Comparison of ENCODE assay signal across 24 cellular contexts in genomic region chr4:73405138-73405537, GRCh38. TPM values are rescaled to one million over a fixed set of nuclear protein-coding genes. Genes with fewer than 3 reads are reported as not detected.
DNase-seq lines count a peak whose midpoint lies in the region; ATAC-seq, FAIRE-seq and TF ChIP-seq lines count a peak whose summit lies in the region.
"Had no signal": no experiment of that assay in that cellular context is flagged by ENCODE, and none has a peak within 500 bp of the region (broad histone marks: within the 10 kb centered on the region; RNA-seq: fewer than 3 reads in every experiment).

No MANE protein-coding gene starts in this region.

- ATAC-seq in WTC11 = no peak
- peak; percentile 30 to 56 (median 44) for ATAC-seq in pancreas

- no peak for DNase-seq in WTC11 (ENCODE audit: low spot score)
- DNase-seq in pancreas = no peak
- DNase-seq in NCI-H1694 (lab: John Stamatoyannopoulos, UW) = no peak
- no peak for DNase-seq in SK-N-DZ (ENCODE audit: low spot score)
- no peak for DNase-seq in NCI-H2081 treated with DMSO at 0.1 percent for 48 hours (lab: John Stamatoyannopoulos, UW)
- DNase-seq: 8988T; ACHN; BE2C; C1 segment of cervical spinal cord; CD4-positive, alpha-beta memory T cell; CD4-positive, CD25-positive, alpha-beta regulatory T cell; CD8-positive, alpha-beta memory T cell; COR-L47; DMS79 treated with DMSO at 0.1 percent for 48 hours; GF-D8 had no signal

- H3K36me3 ChIP-seq in liver (ENCODE audit: control insufficient read depth in 4 of 4, insufficient read depth in 3 of 4, low read depth in 1 of 4, low read length in 3 of 4) (peaks cover 0 to 33% (median 12%) of the 10 kb centered on the region in 4 donors), pancreas (peaks cover 0 to 6% (median 2%) of the 10 kb centered on the region in 3 donors)
- H3K36me3 ChIP-seq: BE2C, BLaER1 had no signal

- H3K9me3 ChIP-seq in liver (ENCODE audit: control insufficient read depth in 4 of 4, low read length in 3 of 4) (no peaks in the 10 kb centered on the region), pancreas (no peaks in the 10 kb centered on the region)
- H3K9me3 ChIP-seq: BE2C, BLaER1 had no signal

- H3K27ac ChIP-seq in 22Rv1 (peak overlapping the region; percentile 71), liver (ENCODE audit: low read depth in 1 of 2, low read length in 2 of 2) (peak overlapping the region; percentile 7 to 82), pancreas (peak overlapping the region in 2 of 4 donors; percentile 24 to 55)
- H3K27ac ChIP-seq: BLaER1 had no signal

- H3K9me3 Mint-ChIP-seq in WTC11 = no peaks in the 10 kb centered on the region
- H3K9me3 Mint-ChIP-seq: CD8-positive, alpha-beta memory T cell had no signal

- H3K4me1 Mint-ChIP-seq in WTC11 = peaks cover 16% of the 10 kb centered on the region
- H3K4me1 Mint-ChIP-seq: CD14-positive monocyte; CD4-positive, alpha-beta memory T cell; CD4-positive, CD25-positive, alpha-beta regulatory T cell; CD8-positive, alpha-beta memory T cell had no signal

- POLR2A ChIA-PET in WTC11 (lab: Charles Lee) = no interaction called here

- no peak for FAIRE-seq in pancreas (lab: Jason Lieb, UNC)
- FAIRE-seq: G401.6, GM12891, GM19239 had no signal

- no peaks in the 10 kb centered on the region for H3K36me3 Mint-ChIP-seq in WTC11
- H3K36me3 Mint-ChIP-seq: CD14-positive monocyte; CD4-positive, alpha-beta memory T cell; CD4-positive, CD25-positive, alpha-beta regulatory T cell; CD8-positive, alpha-beta memory T cell had no signal

- no peak overlapping the region for H3K4me3 Mint-ChIP-seq in WTC11
- H3K4me3 Mint-ChIP-seq: CD14-positive monocyte; CD4-positive, alpha-beta memory T cell; CD4-positive, CD25-positive, alpha-beta regulatory T cell; CD8-positive, alpha-beta memory T cell had no signal

- no peaks in the 10 kb centered on the region for H3K27me3 Mint-ChIP-seq in WTC11 (ENCODE audit: low read depth)
- H3K27me3 Mint-ChIP-seq: CD4-positive, alpha-beta memory T cell; CD8-positive, alpha-beta memory T cell had no signal

- peak overlapping the region; percentile 70 to 85 (median 71) for H3K4me3 ChIP-seq in liver (ENCODE audit: low read depth in 1 of 3, low read length in 3 of 3)
- peak overlapping the region in 2 of 4 donors; percentile 25 to 36 for H3K4me3 ChIP-seq in pancreas
- H3K4me3 ChIP-seq: BLaER1 had no signal

- CTCF ChIA-PET in WTC11 (lab: Charles Lee) = no interaction called here

- TF ChIP-seq RAD21 in liver (IDR thresholded peaks at IDR 0.05) = no peak

- WGBS in liver = 32% methylated on average over 2 of the region's 2 CpGs
- WGBS in pancreas, 2 donors = 31 to 38% methylated on average over 2 of the region's 2 CpGs

- H3K27me3 ChIP-seq in liver (ENCODE audit: control insufficient read depth in 4 of 4, insufficient read depth in 4 of 4, low read length in 3 of 4) (no peaks in the 10 kb centered on the region), pancreas (no peaks in the 10 kb centered on the region)
- H3K27me3 ChIP-seq: BLaER1 had no signal

- TF ChIP-seq CTCF in 22Rv1 (IDR thresholded peaks at IDR 0.05) (no peak), WTC11 (IDR thresholded peaks at IDR 0.05) (no peak), liver (IDR thresholded peaks at IDR 0.05; ENCODE audit: low read depth, low read length, missing input control) (no peak), pancreas (IDR thresholded peaks at IDR 0.05) (no peak)

- H3K27ac Mint-ChIP-seq in WTC11 = no peak overlapping the region
- H3K27ac Mint-ChIP-seq: CD14-positive monocyte; CD4-positive, alpha-beta memory T cell; CD4-positive, CD25-positive, alpha-beta regulatory T cell; CD8-positive, alpha-beta memory T cell had no signal

- H3K4me1 ChIP-seq in liver (ENCODE audit: control insufficient read depth in 4 of 4, insufficient read depth in 4 of 4, low read length in 3 of 4) (peaks cover 0 to 41% (median 37%) of the 10 kb centered on the region in 4 donors), pancreas (peaks cover 7 to 31% (median 20%) of the 10 kb centered on the region in 3 donors)
- H3K4me1 ChIP-seq: BE2C, BLaER1 had no signal

- intact Hi-C loops in pancreas (cut with DNase I) = no loop called here

- peak overlapping the region; percentile 88 to 95 for H3K9ac ChIP-seq in liver (ENCODE audit: low read depth in 1 of 2, low read length in 2 of 2)
- H3K9ac ChIP-seq: BLaER1 had no signal

TF ChIP-seq in WTC11, 78 proteins besides CTCF, POLR2A, EP300 and RAD21:
- TF ChIP-seq ETV6 (CRISPR knock-in tag; IDR thresholded peaks at IDR 0.05) (no peak), GABPB1 (CRISPR knock-in tag; IDR thresholded peaks at IDR 0.05) (0 out of 2 replicates have a peak, but pooled peaks have one; percentile 15), RORB (CRISPR knock-in tag; IDR thresholded peaks at IDR 0.05) (no peak), ZNF219 (CRISPR knock-in tag; IDR thresholded peaks at IDR 0.05; ENCODE audit: borderline replicate concordance) (no peak)

TF ChIP-seq in liver, 16 proteins besides CTCF, POLR2A, EP300 and RAD21:
- TF ChIP-seq HNF4G (IDR thresholded peaks at IDR 0.05) (no peak), NR2F2 (IDR thresholded peaks at IDR 0.05) (no peak), FOXA1 (IDR thresholded peaks at IDR 0.05) (no peak), RXRA (IDR thresholded peaks at IDR 0.05) (no peak), ZBTB33 (IDR thresholded peaks at IDR 0.05) (no peak), YY1 (IDR thresholded peaks at IDR 0.05) (no peak), MAX (IDR thresholded peaks at IDR 0.05) (no peak), SP1 (IDR thresholded peaks at IDR 0.05) (no peak), JUND (IDR thresholded peaks at IDR 0.05) (no peak), HNF4A (conservative IDR thresholded peaks at IDR 0.05) (no peak), ATF3 (IDR thresholded peaks at IDR 0.05) (no peak), REST (IDR thresholded peaks at IDR 0.05) (no peak), GABPA (IDR thresholded peaks at IDR 0.05 in 1 of 2, conservative IDR thresholded peaks at IDR 0.05 in 1 of 2) (no peak), FOXA2 (IDR thresholded peaks at IDR 0.05) (no peak), TAF1 (conservative IDR thresholded peaks at IDR 0.05) (no peak), EGR1 (IDR thresholded peaks at IDR 0.05; ENCODE audit: low read depth in 2 of 2) (no peak)

RNA-seq across cellular contexts. Expression of gene ALB, which starts 1.1 kb away (rescaled TPM):
- total RNA-seq in WTC11 (2021) (23.4 to 35.4 TPM (median 27.4 TPM) in 3 replicates), liver (over 10,000 TPM; 37,224 to 59,987 TPM), pancreas (1,000 to 10,000 TPM in 1 of 6 donors, 100 to 1,000 TPM in 5; 618 to 1,006 (median 839) TPM)
- polyA plus RNA-seq in liver (over 10,000 TPM; 33,161 to 33,802 TPM), pancreas (100 to 1,000 TPM; 179 to 380 TPM)
- 0.19 and 1.6 TPM in 2 replicates for polyA plus RNA-seq in SK-N-DZ (2014; cell fraction: cytosol; rRNA removed)
- 3.6 and 5.0 TPM in 2 replicates for polyA plus RNA-seq in SK-N-DZ (2014; cell fraction: nucleus; rRNA removed)
- total RNA-seq: A673; CD4-positive, alpha-beta memory T cell; CD4-positive, CD25-positive, alpha-beta regulatory T cell; CD8-positive, alpha-beta memory T cell had no signal
- polyA plus RNA-seq: AG04450; CD14-positive monocyte; CD4-positive, alpha-beta memory T cell; CD4-positive, CD25-positive, alpha-beta regulatory T cell; CD8-positive, alpha-beta memory T cell had no signal

RNA-seq across cellular contexts. Expression of gene AFP, which starts 30.9 kb away (rescaled TPM):
- total RNA-seq in WTC11 (2021) (1.1 to 1.8 TPM (median 1.8 TPM) in 3 replicates), liver (1,000 to 10,000 TPM in 1 of 2 donors, 1 to 10 TPM in 1; 1.0 to 3,875 TPM), pancreas (1 to 10 TPM in 1 of 6 donors, not detected in 5; 1.5 TPM)
- polyA plus RNA-seq in liver (1 to 10 TPM; 2.2 to 9.1 TPM), pancreas (under 1 TPM in 1 of 2 donors, not detected in 1; 0.40 TPM)
- 0.28 and 1.9 TPM in 2 replicates for polyA plus RNA-seq in SK-N-DZ (2014; cell fraction: cytosol; rRNA removed)
- 0.46 and 1.1 TPM in 2 replicates for polyA plus RNA-seq in SK-N-DZ (2014; cell fraction: nucleus; rRNA removed)
- total RNA-seq: A673; CD4-positive, alpha-beta memory T cell; CD4-positive, CD25-positive, alpha-beta regulatory T cell; CD8-positive, alpha-beta memory T cell had no signal
- polyA plus RNA-seq: CD14-positive monocyte; CD4-positive, alpha-beta memory T cell; CD4-positive, CD25-positive, alpha-beta regulatory T cell; CD8-positive, alpha-beta memory T cell had no signal

Comparison
In these comparisons a context has a peak if more than half of its experiments do, and no peak if none do; other contexts are left out.
1. RNA of gene ALB, which starts 1.1 kb away (total RNA-seq): 37,224 to 59,987 TPM in liver; 618 to 1,006 TPM in pancreas and 23.4 to 35.4 TPM in WTC11; every median in the first group is over 10 times any median in the second.